In genomic region chr1:102098536-102098935, GRCh38 we compare ENCODE assay signal across 23 cellular contexts.
"Had no signal": no experiment of that assay in that cellular context is flagged by ENCODE, and none has a peak within 500 bp of the region (broad histone marks: within the 10 kb centered on the region; RNA-seq: fewer than 3 reads in every experiment).

No MANE protein-coding gene starts in this region.

- H3K36me3 Mint-ChIP-seq: activated naive CD4-positive, alpha-beta T cell treated with anti-CD3 and anti-CD28 coated beads, Interleukin-2, amount 50 U/mL, for 72 hours had no signal

- ATAC-seq: activated naive CD4-positive, alpha-beta T cell treated with anti-CD3 and anti-CD28 coated beads, Interleukin-2, amount 50 U/mL, for 72 hours; activated T-cell treated with anti-CD3 and anti-CD28 coated beads, Interleukin-2, amount 50 U/mL, for 72 hours; left lobe of liver had no signal

- H3K27me3 ChIP-seq: adrenal gland, esophagus squamous epithelium, tibial artery had no signal

- H3K9me3 ChIP-seq: adrenal gland, esophagus squamous epithelium, tibial artery had no signal

- H3K4me1 ChIP-seq: adrenal gland, esophagus squamous epithelium, tibial artery had no signal

- H3K9me3 Mint-ChIP-seq: activated naive CD4-positive, alpha-beta T cell treated with anti-CD3 and anti-CD28 coated beads, Interleukin-2, amount 50 U/mL, for 72 hours; activated T-cell treated with anti-CD3 and anti-CD28 coated beads, Interleukin-2, amount 50 U/mL, for 72 hours; nephron; T-helper 1 cell treated with Interleukin-12 subunit alpha and Interleukin-12 subunit beta and Interleukin-4 antibody, amounts not matched to agents 30 μg/mL and 1 μg/mL, for 36 hours had no signal

- H3K4me3 ChIP-seq: adrenal gland, esophagus squamous epithelium, lung, tibial artery had no signal

- H3K36me3 ChIP-seq: adrenal gland, esophagus squamous epithelium, tibial artery had no signal

- H3K27ac ChIP-seq: adrenal gland, esophagus squamous epithelium, tibial artery, VCaP had no signal

- DNase-seq: activated CD4-positive, alpha-beta T cell treated with anti-CD3 and anti-CD28 coated beads for 1 hour; activated gamma-delta T cell; activated T-cell treated with anti-CD3 and anti-CD28 coated beads, Interleukin-2, amount 50 U/mL, for 72 hours; adrenal gland; effector CD4-positive, alpha-beta T cell; esophagus squamous epithelium; glutamatergic neuron; hypothalamus; islet precursor cell; midbrain; occipital lobe; posterior cingulate gyrus; retina; stimulated activated CD4-positive, alpha-beta T cell treated with anti-CD3 and anti-CD28 coated beads, Interleukin-2, amount 100 ng/mL, for 24 hours; stimulated activated naive CD4-positive, alpha-beta T cell treated with Interleukin-2 at 50 U/mL for 16 hours; tibial artery had no signal

- H3K4me1 Mint-ChIP-seq: nephron had no signal

- FAIRE-seq: astrocyte had no signal

- H3K4me3 Mint-ChIP-seq: activated T-cell treated with anti-CD3 and anti-CD28 coated beads, Interleukin-2, amount 50 U/mL, for 72 hours; nephron; T-helper 1 cell treated with Interleukin-12 subunit alpha and Interleukin-12 subunit beta and Interleukin-4 antibody, amounts not matched to agents 30 μg/mL and 1 μg/mL, for 36 hours had no signal

- H3K27ac Mint-ChIP-seq: activated naive CD4-positive, alpha-beta T cell treated with anti-CD3 and anti-CD28 coated beads, Interleukin-2, amount 50 U/mL, for 72 hours; activated T-cell treated with anti-CD3 and anti-CD28 coated beads, Interleukin-2, amount 50 U/mL, for 72 hours; nephron; T-helper 1 cell treated with Interleukin-12 subunit alpha and Interleukin-12 subunit beta and Interleukin-4 antibody, amounts not matched to agents 30 μg/mL and 1 μg/mL, for 36 hours had no signal
